17 cellular contexts compared by ENCODE assay signal in the genomic region with DNA sequence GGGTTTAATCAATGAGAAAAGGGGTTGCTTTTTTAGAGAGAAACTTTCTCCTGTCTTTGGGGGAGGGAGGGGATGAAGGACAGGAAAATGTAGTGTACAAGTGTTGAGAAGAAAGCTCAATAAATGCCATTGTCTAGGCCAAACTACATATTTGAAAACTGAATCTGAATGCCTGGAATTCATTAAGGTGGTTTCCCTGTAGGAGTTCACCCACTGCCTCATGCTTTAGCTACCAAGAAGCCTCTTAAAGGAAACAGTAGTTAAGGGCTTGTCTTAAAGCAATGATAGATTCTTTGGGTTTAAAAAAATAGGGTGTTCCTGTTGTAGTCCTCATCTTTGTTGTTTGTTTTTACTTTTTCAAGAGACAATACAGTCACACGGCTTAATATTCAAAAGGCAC. TPM values are rescaled to one million over a fixed set of nuclear protein-coding genes. Genes with fewer than 3 reads are reported as not detected.
DNase-seq lines count a peak whose midpoint lies in the region; ATAC-seq and TF ChIP-seq lines count a peak whose summit lies in the region.
"Had no signal": no experiment of that assay in that cellular context is flagged by ENCODE, and none has a peak within 500 bp of the region (broad histone marks: within the 10 kb centered on the region; RNA-seq: fewer than 3 reads in every experiment).

No MANE protein-coding gene starts in this region.

- POLR2A ChIA-PET in BJ (lab: Charles Lee): no interaction called here
- POLR2A ChIA-PET in HEK293T (lab: Yijun Ruan, JAX): no interaction called here

- no peak for TF ChIP-seq POLR2A in gastroesophageal sphincter (IDR thresholded peaks at IDR 0.05)

- H2BK12ac ChIP-seq in trophoblast cell (ENCODE audit: low read length): no peak overlapping the region

- peaks cover 2% of the 10 kb centered on the region for H3K79me2 ChIP-seq in trophoblast cell (ENCODE audit: control insufficient read depth, insufficient read depth, low read length, poor library complexity)

- no peak overlapping the region for H3K4me2 ChIP-seq in trophoblast cell (ENCODE audit: low read length)

- no peak overlapping the region for H3K18ac ChIP-seq in trophoblast cell (ENCODE audit: low read length)

- no peak overlapping the region for H2AK5ac ChIP-seq in trophoblast cell (ENCODE audit: low read length)

- H3K27ac ChIP-seq in SJSA1 (peak overlapping the region; percentile 46), trophoblast cell (ENCODE audit: low read depth, low read length) (no peak overlapping the region), gastroesophageal sphincter (peak overlapping the region in 2 of 4 donors; percentile 6 to 43)
- H3K27ac ChIP-seq: coronary artery, epithelial cell of prostate, skin epidermis had no signal

- DNase-seq in BJ (ENCODE audit: low read depth): peak; percentile 63
- DNase-seq in SJSA1 (ENCODE audit: low read depth in 1 of 2, low spot score in 2 of 2): peak in 1 of 2 experiments; percentile 60
- DNase-seq in fibroblast of peridontal ligament (ENCODE audit: extremely low read depth): peak; percentile 56
- peak; percentile 43 to 80 for DNase-seq in trophoblast cell
- no peak for DNase-seq in HEK293T (ENCODE audit: extremely low spot score)
- no peak for DNase-seq in NCI-H1092 (lab: John Stamatoyannopoulos, UW)
- DNase-seq: activated CD4-positive, alpha-beta T cell treated with anti-CD3 and anti-CD28 coated beads, Interleukin-2, amount 10 ng/mL, durations not matched to agents 24 days and 14 days; activated naive CD8-positive, alpha-beta T cell treated with anti-CD3 and anti-CD28 coated beads, Interleukin-2, amount 50 U/mL, for 24 hours; activated T-cell treated with anti-CD3 and anti-CD28 coated beads for 4 hours; hippocampal formation; left ventricle myocardium superior; stimulated activated naive CD4-positive, alpha-beta T cell had no signal

- ATAC-seq in HG02870 (IDR thresholded peaks at IDR 0.05; ENCODE audit: unreplicated experiment) (no peak), gastroesophageal sphincter (no peak)
- ATAC-seq: activated naive CD8-positive, alpha-beta T cell treated with anti-CD3 and anti-CD28 coated beads, Interleukin-2, amount 50 U/mL, for 24 hours; left ventricle myocardium superior had no signal

- no peak overlapping the region for H4K12ac ChIP-seq in trophoblast cell (ENCODE audit: low read depth, low read length)

- H3K4me1 ChIP-seq in SJSA1 (replicated peaks) (peaks cover 57% of the 10 kb centered on the region), trophoblast cell (ENCODE audit: control insufficient read depth in 1 of 2, insufficient read depth in 2 of 2, low read length in 2 of 2) (peaks cover 7 to 18% of the 10 kb centered on the region in 2 experiments), gastroesophageal sphincter (peaks cover 16 to 76% (median 32%) of the 10 kb centered on the region in 3 donors)

- H4K91ac ChIP-seq in trophoblast cell (ENCODE audit: low read depth, low read length): no peak overlapping the region

- no peaks in the 10 kb centered on the region for H3K27me3 ChIP-seq in BJ (ENCODE audit: control insufficient read depth, insufficient read depth, low read length)
- H3K27me3 ChIP-seq in SJSA1 (replicated peaks): no peaks in the 10 kb centered on the region
- H3K27me3 ChIP-seq in trophoblast cell (ENCODE audit: insufficient read depth, low read length): no peaks in the 10 kb centered on the region
- no peaks in the 10 kb centered on the region for H3K27me3 ChIP-seq in gastroesophageal sphincter

- H2AFZ ChIP-seq in trophoblast cell (ENCODE audit: insufficient read depth, low read length, poor library complexity): no peak overlapping the region

- WGBS in trophoblast cell (ENCODE audit: extremely low coverage, insufficient coverage, insufficient read length): no CpG with 5 or more reads among the region's 1 CpG
- 64 to 75% methylated on average over 1 of the region's 1 CpG for WGBS in gastroesophageal sphincter (ENCODE audit: low coverage in 1 of 2), 2 donors

- no peak overlapping the region for H3K4ac ChIP-seq in trophoblast cell (ENCODE audit: low read depth, low read length)

- H3K4me3 ChIP-seq in BJ (ENCODE audit: low read depth, low read length) (no peak overlapping the region), SJSA1 (no peak overlapping the region), trophoblast cell (ENCODE audit: low read depth, low read length) (no peak overlapping the region), gastroesophageal sphincter (no peak overlapping the region)
- H3K4me3 ChIP-seq: coronary artery, skin epidermis had no signal

- H3K9me3 ChIP-seq in SJSA1 (replicated peaks): no peaks in the 10 kb centered on the region
- H3K9me3 ChIP-seq in trophoblast cell (ENCODE audit: insufficient read depth, low read depth, low read length): no peaks in the 10 kb centered on the region
- no peaks in the 10 kb centered on the region for H3K9me3 ChIP-seq in gastroesophageal sphincter

- H3K9ac ChIP-seq in trophoblast cell (ENCODE audit: low read length): no peak overlapping the region

- CTCF ChIA-PET in BJ (lab: Yijun Ruan, JAX) (interaction anchor here (1.0 to 1.6 kb wide), 3 partner anchors 9 to 66 kb away, joined by 3 to 4 read pairs (median 3); no protein-coding TSS in a partner anchor), HEK293T (lab: Yijun Ruan, JAX) (no interaction called here)

- H4K8ac ChIP-seq in trophoblast cell (ENCODE audit: low read depth, low read length): peak overlapping the region; percentile 54

- no peak for TF ChIP-seq EP300 in gastroesophageal sphincter (IDR thresholded peaks at IDR 0.05)

- peaks cover 10% of the 10 kb centered on the region for H3K79me1 ChIP-seq in trophoblast cell (ENCODE audit: low read length)

- no peak overlapping the region for H3K14ac ChIP-seq in trophoblast cell (ENCODE audit: low read length)

- no peak overlapping the region for H2BK120ac ChIP-seq in trophoblast cell (ENCODE audit: insufficient read depth, low read length, poor library complexity)

- H3K23ac ChIP-seq in trophoblast cell (ENCODE audit: low read length): no peak overlapping the region

- TF ChIP-seq CTCF in BJ (IDR thresholded peaks at IDR 0.05; ENCODE audit: insufficient read depth, low read depth, low read length) (no peak), gastroesophageal sphincter (IDR thresholded peaks at IDR 0.05) (no peak)

- H3K36me3 ChIP-seq in BJ (ENCODE audit: control insufficient read depth, insufficient read depth, low read length) (no peaks in the 10 kb centered on the region), SJSA1 (no peaks in the 10 kb centered on the region), trophoblast cell (ENCODE audit: control insufficient read depth in 1 of 2, insufficient read depth in 2 of 2, low read length in 2 of 2) (peaks cover 0 to 2% of the 10 kb centered on the region in 2 experiments), gastroesophageal sphincter (no peaks in the 10 kb centered on the region)

- no peak overlapping the region for H2BK5ac ChIP-seq in trophoblast cell (ENCODE audit: low read depth, low read length, poor library complexity)

TF ChIP-seq in HEK293T, 16 proteins besides CTCF, POLR2A, EP300 and RAD21:
- TF ChIP-seq ELF4 (IDR thresholded peaks at IDR 0.05) (no peak), TARDBP (IDR thresholded peaks at IDR 0.05) (no peak), ZNF384 (IDR thresholded peaks at IDR 0.05) (no peak), HDGF (IDR thresholded peaks at IDR 0.05; ENCODE audit: borderline replicate concordance) (no peak), SUZ12 (IDR thresholded peaks at IDR 0.05) (no peak), L3MBTL2 (conservative IDR thresholded peaks at IDR 0.05) (no peak), SP1 (IDR thresholded peaks at IDR 0.05) (no peak), FOXA1 (IDR thresholded peaks at IDR 0.05) (no peak), NFRKB (IDR thresholded peaks at IDR 0.05) (no peak), ARNT (IDR thresholded peaks at IDR 0.05) (no peak), FOXM1 (IDR thresholded peaks at IDR 0.05; ENCODE audit: borderline replicate concordance) (no peak)

RNA-seq across cellular contexts. Expression of gene FNIP2, which starts 45.8 kb away (rescaled TPM):
- polyA plus RNA-seq in BJ (2011; rRNA removed): 14.8 and 16.2 TPM in 2 replicates
- 22.7 and 31.4 TPM in 2 replicates for polyA minus RNA-seq in BJ (2011; rRNA and poly(A)+ RNA removed)
- total RNA-seq in SJSA1 (2014; rRNA removed; shearing (Covaris generic)): 14.6 and 29.6 TPM in 2 replicates
- polyA plus RNA-seq in trophoblast cell (2013): 8.2 and 8.8 TPM in 2 replicates
- total RNA-seq in gastroesophageal sphincter: 100 to 1,000 TPM in 1 of 4 donors, 10 to 100 TPM in 3; 53.0 to 135 (median 70.5) TPM

Comparison
In these comparisons a context has a peak if more than half of its experiments do, and no peak if none do; other contexts are left out.
1. DNase-seq: peak in BJ (single experiment), fibroblast of peridontal ligament (single experiment) and trophoblast cell (2 of 2); none in HEK293T (single experiment) and NCI-H1092 (single experiment).